10 cellular contexts compared by ENCODE assay signal in genomic region chr7:75624134-75624832, GRCh38.
DNase-seq lines count a peak whose midpoint lies in the region; ATAC-seq lines count a peak whose summit lies in the region.
"Had no signal": no experiment of that assay in that cellular context is flagged by ENCODE, and none has a peak within 500 bp of the region (broad histone marks: within the 10 kb centered on the region; RNA-seq: fewer than 3 reads in every experiment).

No MANE protein-coding gene starts in this region.

- no peaks in the 10 kb centered on the region for H3K27me3 Mint-ChIP-seq in natural killer cell treated with Interleukin-12 subunit alpha and Interleukin-12 subunit beta and Interleukin-15 and Interleukin-18, amount 100 ng/mL, for 72 hours

- peak overlapping the region; percentile 61 for H3K4me3 Mint-ChIP-seq in natural killer cell treated with Interleukin-12 subunit alpha and Interleukin-12 subunit beta and Interleukin-15 and Interleukin-18, amount 100 ng/mL, for 72 hours
- H3K4me3 Mint-ChIP-seq: naive thymus-derived CD8-positive, alpha-beta T cell had no signal

- peak overlapping the region; percentile 22 to 52 for H3K27ac Mint-ChIP-seq in natural killer cell treated with Interleukin-12 subunit alpha and Interleukin-12 subunit beta and Interleukin-15 and Interleukin-18, amount 100 ng/mL, for 72 hours
- H3K27ac Mint-ChIP-seq: naive thymus-derived CD8-positive, alpha-beta T cell had no signal

- H3K4me1 Mint-ChIP-seq in natural killer cell treated with Interleukin-12 subunit alpha and Interleukin-12 subunit beta and Interleukin-15 and Interleukin-18, amount 100 ng/mL, for 72 hours (ENCODE audit: low read depth in 2 of 2): peaks cover 47 to 52% of the 10 kb centered on the region in 2 donors

- peak; percentile 92 to 95 for DNase-seq in AML-193 (lab: John Stamatoyannopoulos, UW)
- DNase-seq in NOMO-1 treated with dmso at 0.1 percent for 144 hours (lab: John Stamatoyannopoulos, UW; ENCODE audit: unreplicated experiment): peak; percentile 97
- DNase-seq in fibroblast of gingiva (ENCODE audit: low read depth): peak; percentile 63
- no peak for DNase-seq in natural killer cell treated with Interleukin-12 subunit alpha and Interleukin-12 subunit beta and Interleukin-15 and Interleukin-18, amount 100 ng/mL, for 72 hours (ENCODE audit: low spot score)
- DNase-seq in ureter (ENCODE audit: low spot score): no peak
- no peak for DNase-seq in NCI-H2029 treated with DMSO at 0.1 percent for 48 hours (lab: John Stamatoyannopoulos, UW)
- DNase-seq: DMS 273 treated with DMSO at 0.1 percent for 48 hours; naive thymus-derived CD8-positive, alpha-beta T cell had no signal

- ATAC-seq in natural killer cell treated with Interleukin-12 subunit alpha and Interleukin-12 subunit beta and Interleukin-15 and Interleukin-18, amount 100 ng/mL, for 72 hours: peak; percentile 42 to 72
- no peak for ATAC-seq in HG02852 (IDR thresholded peaks at IDR 0.05; ENCODE audit: unreplicated experiment)
- no peak for ATAC-seq in GM19397 (IDR thresholded peaks at IDR 0.05; ENCODE audit: unreplicated experiment)
- ATAC-seq: naive thymus-derived CD8-positive, alpha-beta T cell had no signal

- H3K36me3 Mint-ChIP-seq in natural killer cell treated with Interleukin-12 subunit alpha and Interleukin-12 subunit beta and Interleukin-15 and Interleukin-18, amount 100 ng/mL, for 72 hours: no peaks in the 10 kb centered on the region

- H3K9me3 Mint-ChIP-seq in natural killer cell treated with Interleukin-12 subunit alpha and Interleukin-12 subunit beta and Interleukin-15 and Interleukin-18, amount 100 ng/mL, for 72 hours: peaks cover 5% of the 10 kb centered on the region

Comparison
In these comparisons a context has a peak if more than half of its experiments do, and no peak if none do; other contexts are left out.
1. DNase-seq: peak in AML-193 (2 of 2), NOMO-1 treated with dmso at 0.1 percent for 144 hours (single experiment) and fibroblast of gingiva (single experiment); none in natural killer cell treated with Interleukin-12 subunit alpha and Interleukin-12 subunit beta and Interleukin-15 and Interleukin-18, amount 100 ng/mL, for 72 hours (single experiment), ureter (single experiment) and NCI-H2029 treated with DMSO at 0.1 percent for 48 hours (single experiment).
2. ATAC-seq: peak in natural killer cell treated with Interleukin-12 subunit alpha and Interleukin-12 subunit beta and Interleukin-15 and Interleukin-18, amount 100 ng/mL, for 72 hours (2 of 2); none in HG02852 (single experiment) and GM19397 (single experiment).